ENCODE assay signal across 9 cellular contexts in the genomic region with DNA sequence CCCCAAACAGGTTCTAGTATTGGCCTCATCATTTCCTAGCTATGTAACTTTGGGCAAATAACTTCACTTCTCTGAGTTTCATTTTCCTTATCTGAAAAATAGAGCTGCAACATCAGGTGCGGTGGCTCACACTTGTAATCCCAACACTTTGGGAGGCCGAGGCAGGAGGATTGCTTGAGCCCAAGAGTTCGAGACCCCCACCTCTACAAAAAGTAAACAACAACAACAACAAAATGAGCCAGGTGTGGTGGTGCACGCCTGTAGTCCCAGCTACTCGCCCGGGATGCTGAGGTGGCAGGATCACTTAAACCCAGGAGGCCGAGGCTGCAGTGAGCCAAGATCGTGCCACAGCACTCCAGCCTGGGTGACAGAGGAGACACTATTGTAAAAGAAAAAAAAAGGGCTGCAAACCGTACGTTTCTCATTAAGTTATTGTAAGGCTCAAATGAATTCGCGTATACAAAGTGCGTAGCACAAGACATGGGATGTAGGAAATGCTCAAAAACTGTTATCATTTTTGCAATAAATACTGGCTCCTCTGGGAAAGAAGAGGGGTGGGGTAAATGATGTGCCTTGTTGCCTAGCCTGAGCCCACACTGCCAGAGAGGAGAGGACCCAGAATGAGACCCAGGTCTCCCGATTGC. TPM values are rescaled to one million over a fixed set of nuclear protein-coding genes. Genes with fewer than 3 reads are reported as not detected.
A peak's percentile ranks its signal among the peaks of the same experiment; 100 is the strongest.
DNase-seq lines count a peak whose midpoint lies in the region; ATAC-seq and TF ChIP-seq lines count a peak whose summit lies in the region.
"Had no signal": no experiment of that assay in that cellular context is flagged by ENCODE, and none has a peak within 500 bp of the region (broad histone marks: within the 10 kb centered on the region; RNA-seq: fewer than 3 reads in every experiment).

No MANE protein-coding gene starts in this region.

- TF ChIP-seq CTCF in HFF-Myc (IDR thresholded peaks at IDR 0.05; ENCODE audit: low read depth, low read length, missing control alignments): no peak

- H3K27me3 Mint-ChIP-seq in activated CD8-positive, alpha-beta T cell treated with anti-CD3 and anti-CD28 coated beads, Interleukin-2, amount 10 ng/mL, durations not matched to agents 7 days and 5 days (ENCODE audit: low read depth): no peaks in the 10 kb centered on the region
- no peaks in the 10 kb centered on the region for H3K27me3 Mint-ChIP-seq in stimulated activated naive B cell treated with anti-CD40 and anti-IgM and Interleukin-4, amounts not matched to agents 10 μg/mL and 1 μg/mL and 100 μg/mL, for 72 hours

- POLR2A ChIA-PET in activated CD8-positive, alpha-beta T cell treated with anti-CD3 and anti-CD28 coated beads, Interleukin-2, amount 10 ng/mL, durations not matched to agents 7 days and 5 days (lab: Charles Lee): interaction anchor here (1.0 to 1.5 kb wide), 4 partner anchors 24 to 48 kb away, joined by 3 to 5 read pairs (median 4); no protein-coding TSS in a partner anchor

- DNase-seq in HFF-Myc (ENCODE audit: extremely low read depth, low read depth) (no peak), caudate nucleus (lab: John Stamatoyannopoulos, UW) (no peak), erythroblast (lab: John Stamatoyannopoulos, UW) (no peak), COR-L47 (lab: John Stamatoyannopoulos, UW) (no peak)
- DNase-seq in activated CD8-positive, alpha-beta T cell treated with anti-CD3 and anti-CD28 coated beads, Interleukin-2, amount 10 ng/mL, durations not matched to agents 7 days and 5 days: no peak
- DNase-seq in stimulated activated naive B cell treated with anti-CD40 and anti-IgM and Interleukin-4, amounts not matched to agents 10 μg/mL and 1 μg/mL and 100 μg/mL, for 72 hours: no peak
- no peak for DNase-seq in effector CD4-positive, alpha-beta T cell
- DNase-seq: activated CD4-positive, CD25-positive, alpha-beta regulatory T cell treated with anti-CD3 and anti-CD28 coated beads, Interleukin-2, amount 50 U/mL, for 72 hours had no signal

- ATAC-seq in activated CD8-positive, alpha-beta T cell treated with anti-CD3 and anti-CD28 coated beads, Interleukin-2, amount 10 ng/mL, durations not matched to agents 7 days and 5 days: peak; percentile 1
- ATAC-seq in stimulated activated naive B cell treated with anti-CD40 and anti-IgM and Interleukin-4, amounts not matched to agents 10 μg/mL and 1 μg/mL and 100 μg/mL, for 72 hours (replicated peaks): no peak

- peak overlapping the region; percentile 89 for H3K27ac Mint-ChIP-seq in activated CD8-positive, alpha-beta T cell treated with anti-CD3 and anti-CD28 coated beads, Interleukin-2, amount 10 ng/mL, durations not matched to agents 7 days and 5 days
- peak overlapping the region; percentile 99 for H3K27ac Mint-ChIP-seq in stimulated activated naive B cell treated with anti-CD40 and anti-IgM and Interleukin-4, amounts not matched to agents 10 μg/mL and 1 μg/mL and 100 μg/mL, for 72 hours

- H3K9me3 Mint-ChIP-seq in activated CD8-positive, alpha-beta T cell treated with anti-CD3 and anti-CD28 coated beads, Interleukin-2, amount 10 ng/mL, durations not matched to agents 7 days and 5 days (ENCODE audit: insufficient read depth): no peaks in the 10 kb centered on the region
- peaks cover 0 to 3% of the 10 kb centered on the region in 2 donors for H3K9me3 Mint-ChIP-seq in stimulated activated naive B cell treated with anti-CD40 and anti-IgM and Interleukin-4, amounts not matched to agents 10 μg/mL and 1 μg/mL and 100 μg/mL, for 72 hours

- H3K36me3 ChIP-seq in iPS-18a (ENCODE audit: control insufficient read depth, low read depth, low read length): no peaks in the 10 kb centered on the region

- no peaks in the 10 kb centered on the region for H3K4me1 ChIP-seq in iPS-18a (ENCODE audit: control insufficient read depth, low read depth, low read length)

- H3K27ac ChIP-seq in iPS-18a (ENCODE audit: low read length) (no peak overlapping the region), caudate nucleus (ENCODE audit: low read depth, low read length) (no peak overlapping the region)

- H3K4me1 Mint-ChIP-seq in activated CD8-positive, alpha-beta T cell treated with anti-CD3 and anti-CD28 coated beads, Interleukin-2, amount 10 ng/mL, durations not matched to agents 7 days and 5 days (ENCODE audit: low read depth): peaks cover 43% of the 10 kb centered on the region
- H3K4me1 Mint-ChIP-seq in stimulated activated naive B cell treated with anti-CD40 and anti-IgM and Interleukin-4, amounts not matched to agents 10 μg/mL and 1 μg/mL and 100 μg/mL, for 72 hours: peaks cover 33 to 52% of the 10 kb centered on the region in 2 donors

- no peak for TF ChIP-seq POLR2A in erythroblast (IDR thresholded peaks at IDR 0.05; ENCODE audit: low read length)

- peaks cover 13% of the 10 kb centered on the region for H3K36me3 Mint-ChIP-seq in activated CD8-positive, alpha-beta T cell treated with anti-CD3 and anti-CD28 coated beads, Interleukin-2, amount 10 ng/mL, durations not matched to agents 7 days and 5 days (ENCODE audit: low read depth)
- H3K36me3 Mint-ChIP-seq in stimulated activated naive B cell treated with anti-CD40 and anti-IgM and Interleukin-4, amounts not matched to agents 10 μg/mL and 1 μg/mL and 100 μg/mL, for 72 hours: peaks cover 11% of the 10 kb centered on the region in 2 donors

- no peaks in the 10 kb centered on the region for H3K9me3 ChIP-seq in iPS-18a (ENCODE audit: control insufficient read depth, low read depth, low read length)

- H3K9ac ChIP-seq in iPS-18a (ENCODE audit: low read length): peak overlapping the region; percentile 56

- peak overlapping the region; percentile 85 for H3K4me3 Mint-ChIP-seq in activated CD8-positive, alpha-beta T cell treated with anti-CD3 and anti-CD28 coated beads, Interleukin-2, amount 10 ng/mL, durations not matched to agents 7 days and 5 days
- peak overlapping the region; percentile 88 to 97 for H3K4me3 Mint-ChIP-seq in stimulated activated naive B cell treated with anti-CD40 and anti-IgM and Interleukin-4, amounts not matched to agents 10 μg/mL and 1 μg/mL and 100 μg/mL, for 72 hours

- CTCF ChIA-PET in activated CD8-positive, alpha-beta T cell treated with anti-CD3 and anti-CD28 coated beads, Interleukin-2, amount 10 ng/mL, durations not matched to agents 7 days and 5 days (lab: Charles Lee): interaction anchor here (0.6 to 1.8 kb wide), 4 partner anchors 21 to 384 kb away, joined by 3 to 6 read pairs (median 4); no protein-coding TSS in a partner anchor

- H3K27me3 ChIP-seq in iPS-18a (ENCODE audit: control insufficient read depth, insufficient read depth, low read length): no peaks in the 10 kb centered on the region

- peak overlapping the region; percentile 91 for H3K4me3 ChIP-seq in HFF-Myc (replicated peaks; ENCODE audit: low read depth, low read length)
- H3K4me3 ChIP-seq in iPS-18a (ENCODE audit: low read length): peak overlapping the region; percentile 78

RNA-seq across cellular contexts. Expression of gene C12orf76, which starts 0.9 kb away (rescaled TPM):
- total RNA-seq in activated CD8-positive, alpha-beta T cell treated with anti-CD3 and anti-CD28 coated beads, Interleukin-2, amount 10 ng/mL, durations not matched to agents 7 days and 5 days: 10 to 100 TPM; 15.5 to 16.2 TPM

RNA-seq across cellular contexts. Expression of gene ANKRD13A, which starts 48.2 kb away (rescaled TPM):
- 10 to 100 TPM; 76.0 to 78.1 TPM for total RNA-seq in activated CD8-positive, alpha-beta T cell treated with anti-CD3 and anti-CD28 coated beads, Interleukin-2, amount 10 ng/mL, durations not matched to agents 7 days and 5 days

RNA-seq across cellular contexts. Expression of gene GIT2, which starts 51.3 kb away (rescaled TPM):
- 10 to 100 TPM; 86.6 to 87.7 TPM for total RNA-seq in activated CD8-positive, alpha-beta T cell treated with anti-CD3 and anti-CD28 coated beads, Interleukin-2, amount 10 ng/mL, durations not matched to agents 7 days and 5 days
